23 cellular contexts compared by ENCODE assay signal in genomic region chr21:46050651-46051378, GRCh38. TPM values are rescaled to one million over a fixed set of nuclear protein-coding genes. Genes with fewer than 3 reads are reported as not detected.
DNase-seq lines count a peak whose midpoint lies in the region; ATAC-seq and TF ChIP-seq lines count a peak whose summit lies in the region.
"Had no signal": no experiment of that assay in that cellular context is flagged by ENCODE, and none has a peak within 500 bp of the region (broad histone marks: within the 10 kb centered on the region; RNA-seq: fewer than 3 reads in every experiment).

No MANE protein-coding gene starts in this region.

- peaks cover 14% of the 10 kb centered on the region for H3K27me3 Mint-ChIP-seq in progenitor cell of endocrine pancreas
- no peaks in the 10 kb centered on the region for H3K27me3 Mint-ChIP-seq in activated naive CD4-positive, alpha-beta T cell treated with anti-CD3 and anti-CD28 coated beads, Interleukin-2, amount 10 ng/mL, durations not matched to agents 7 days and 5 days
- H3K27me3 Mint-ChIP-seq: CD4-positive, CD25-positive, alpha-beta regulatory T cell; effector memory CD8-positive, alpha-beta T cell had no signal

- DNase-seq in right atrium auricular region (ENCODE audit: low spot score) (peak; percentile 56), Right ventricle myocardium superior (no peak), iPS-NIHi7 (ENCODE audit: extremely low spot score) (peak; percentile 4), progenitor cell of endocrine pancreas (ENCODE audit: low spot score, unreplicated experiment) (peak; percentile 8), NCI-H1105 (lab: John Stamatoyannopoulos, UW) (no peak), occipital lobe (lab: John Stamatoyannopoulos, UW) (no peak)
- no peak for DNase-seq in activated naive CD4-positive, alpha-beta T cell treated with anti-CD3 and anti-CD28 coated beads, Interleukin-2, amount 10 ng/mL, durations not matched to agents 7 days and 5 days
- DNase-seq: activated CD4-positive, CD25-positive, alpha-beta regulatory T cell; amygdala; CD4-positive, CD25-positive, alpha-beta regulatory T cell; DMS153; effector memory CD8-positive, alpha-beta T cell; hypothalamus; kidney glomerular epithelial cell; NCI-H1417 treated with DMSO at 0.1 percent for 48 hours; NCI-H2171 treated with DMSO at 0.1 percent for 48 hours; NCI-H82; nucleus accumbens; T-helper 9 cell had no signal

- H3K27me3 ChIP-seq in right atrium auricular region: no peaks in the 10 kb centered on the region

- H3K27ac ChIP-seq in right atrium auricular region (peak overlapping the region; percentile 73 to 88), urinary bladder (ENCODE audit: low read depth) (peak overlapping the region; percentile 83)
- H3K27ac ChIP-seq: SK-N-MC had no signal

- peaks cover 0 to 37% of the 10 kb centered on the region in 2 donors for H3K4me1 ChIP-seq in right atrium auricular region
- H3K4me1 ChIP-seq in urinary bladder (ENCODE audit: insufficient read depth): no peaks in the 10 kb centered on the region

- WGBS in urinary bladder: 89% methylated on average over 23 of the region's 23 CpGs

- H3K4me1 Mint-ChIP-seq in progenitor cell of endocrine pancreas (ENCODE audit: low read depth): peaks cover 5% of the 10 kb centered on the region
- no peaks in the 10 kb centered on the region for H3K4me1 Mint-ChIP-seq in activated naive CD4-positive, alpha-beta T cell treated with anti-CD3 and anti-CD28 coated beads, Interleukin-2, amount 10 ng/mL, durations not matched to agents 7 days and 5 days
- H3K4me1 Mint-ChIP-seq: CD4-positive, CD25-positive, alpha-beta regulatory T cell had no signal

- intact Hi-C loops in Right ventricle myocardium superior (cut with DNase I): loop anchor here (10.0 kb wide), 1 partner anchor 66 kb away; the partner anchor contains the start of gene COL6A1

- H3K27ac Mint-ChIP-seq in progenitor cell of endocrine pancreas: no peak overlapping the region
- H3K27ac Mint-ChIP-seq in activated naive CD4-positive, alpha-beta T cell treated with anti-CD3 and anti-CD28 coated beads, Interleukin-2, amount 10 ng/mL, durations not matched to agents 7 days and 5 days: no peak overlapping the region
- H3K27ac Mint-ChIP-seq: CD4-positive, CD25-positive, alpha-beta regulatory T cell; effector memory CD8-positive, alpha-beta T cell had no signal

- no peaks in the 10 kb centered on the region for H3K36me3 Mint-ChIP-seq in progenitor cell of endocrine pancreas (ENCODE audit: insufficient read depth)
- no peaks in the 10 kb centered on the region for H3K36me3 Mint-ChIP-seq in activated naive CD4-positive, alpha-beta T cell treated with anti-CD3 and anti-CD28 coated beads, Interleukin-2, amount 10 ng/mL, durations not matched to agents 7 days and 5 days
- H3K36me3 Mint-ChIP-seq: CD4-positive, CD25-positive, alpha-beta regulatory T cell had no signal

- no peak for TF ChIP-seq CTCF in right atrium auricular region (IDR thresholded peaks at IDR 0.05)
- TF ChIP-seq CTCF in progenitor cell of endocrine pancreas (IDR thresholded peaks at IDR 0.05; ENCODE audit: unreplicated experiment): no peak

- H3K4me3 ChIP-seq in right atrium auricular region (no peak overlapping the region), urinary bladder (ENCODE audit: low read depth, low read length) (no peak overlapping the region)
- H3K4me3 ChIP-seq: mucosa of descending colon, SK-N-MC, thoracic aorta had no signal

- H3K4me3 Mint-ChIP-seq in progenitor cell of endocrine pancreas (ENCODE audit: low read depth): no peak overlapping the region
- H3K4me3 Mint-ChIP-seq in activated naive CD4-positive, alpha-beta T cell treated with anti-CD3 and anti-CD28 coated beads, Interleukin-2, amount 10 ng/mL, durations not matched to agents 7 days and 5 days: no peak overlapping the region
- H3K4me3 Mint-ChIP-seq: CD4-positive, CD25-positive, alpha-beta regulatory T cell; effector memory CD8-positive, alpha-beta T cell had no signal

- CTCF ChIA-PET in activated naive CD4-positive, alpha-beta T cell treated with anti-CD3 and anti-CD28 coated beads, Interleukin-2, amount 10 ng/mL, durations not matched to agents 7 days and 5 days (lab: Charles Lee): no interaction called here

- no peaks in the 10 kb centered on the region for H3K9me3 Mint-ChIP-seq in progenitor cell of endocrine pancreas (ENCODE audit: low read depth)
- H3K9me3 Mint-ChIP-seq in activated naive CD4-positive, alpha-beta T cell treated with anti-CD3 and anti-CD28 coated beads, Interleukin-2, amount 10 ng/mL, durations not matched to agents 7 days and 5 days: no peaks in the 10 kb centered on the region
- H3K9me3 Mint-ChIP-seq: effector memory CD8-positive, alpha-beta T cell had no signal

- no peaks in the 10 kb centered on the region for H3K9me3 ChIP-seq in right atrium auricular region
- H3K9me3 ChIP-seq: mucosa of descending colon, thoracic aorta had no signal

- no peaks in the 10 kb centered on the region for H3K36me3 ChIP-seq in right atrium auricular region
- H3K36me3 ChIP-seq in urinary bladder (ENCODE audit: insufficient read depth): no peaks in the 10 kb centered on the region
- H3K36me3 ChIP-seq: thoracic aorta had no signal

- ATAC-seq in Right ventricle myocardium superior (ENCODE audit: poor library complexity): no peak
- ATAC-seq: effector memory CD8-positive, alpha-beta T cell had no signal

RNA-seq across cellular contexts. Expression of gene COL6A2, which starts 47.1 kb away (rescaled TPM):
- total RNA-seq in right atrium auricular region: 100 to 1,000 TPM; 249 to 252 TPM
- total RNA-seq in Right ventricle myocardium superior: 191 TPM
- total RNA-seq in progenitor cell of endocrine pancreas: 32.0 and 38.6 TPM in 2 replicates
- total RNA-seq in urinary bladder: 1,109 TPM
- 1,471 TPM for polyA plus RNA-seq in urinary bladder
- 37.1 TPM for total RNA-seq in occipital lobe

Comparison
In these comparisons a context has a peak if more than half of its experiments do, and no peak if none do; other contexts are left out.
1. DNase-seq: peak in right atrium auricular region (single experiment), iPS-NIHi7 (single experiment) and progenitor cell of endocrine pancreas (single experiment); none in Right ventricle myocardium superior (single experiment), NCI-H1105 (single experiment), occipital lobe (single experiment) and activated naive CD4-positive, alpha-beta T cell treated with anti-CD3 and anti-CD28 coated beads, Interleukin-2, amount 10 ng/mL, durations not matched to agents 7 days and 5 days (single experiment).